Comparison of ENCODE assay signal across 11 cellular contexts in genomic region chr12:57816855-57817151, GRCh38. TPM values are rescaled to one million over a fixed set of nuclear protein-coding genes. Genes with fewer than 3 reads are reported as not detected.
DNase-seq lines count a peak whose midpoint lies in the region; ATAC-seq and TF ChIP-seq lines count a peak whose summit lies in the region.
"Had no signal": no experiment of that assay in that cellular context is flagged by ENCODE, and none has a peak within 500 bp of the region (broad histone marks: within the 10 kb centered on the region; RNA-seq: fewer than 3 reads in every experiment).

No MANE protein-coding gene starts in this region.

- intact Hi-C loops in psoas muscle (cut with DNase I) = no loop called here
- intact Hi-C loops in activated T-helper 2 cell treated with anti-CD3 and anti-CD28 coated beads, Interferon-gamma antibody, Interleukin-2, Interleukin-4, amounts not matched to agents 10 μg/mL and 5 μg/mL and 100 μg/mL, durations not matched to agents 14 hours and 24 hours and 36 hours (cut with micrococcal nuclease) = no loop called here

- 27 to 48% (median 29%) methylated on average over 5 of the region's 5 CpGs for WGBS in psoas muscle, 3 donors

- peak overlapping the region; percentile 54 for H3K27ac ChIP-seq in psoas muscle

- DNase-seq in EH (ENCODE audit: low read depth) (peak; percentile 28), SIG-M5 treated with dmso at 0.1 percent for 504 hours (lab: John Stamatoyannopoulos, UW; ENCODE audit: unreplicated experiment) (peak; percentile 88), fibroblast of the aortic adventitia (ENCODE audit: low read depth) (peak; percentile 39), psoas muscle (peak; percentile 40 to 69), NCI-H510A (lab: John Stamatoyannopoulos, UW) (no peak)
- no peak for DNase-seq in stimulated activated naive CD4-positive, alpha-beta T cell (lab: John Stamatoyannopoulos, UW)
- no peak for DNase-seq in activated T-helper 2 cell treated with anti-CD3 and anti-CD28 coated beads, Interferon-gamma antibody, Interleukin-2, Interleukin-4, amounts not matched to agents 10 μg/mL and 5 μg/mL and 100 μg/mL, durations not matched to agents 14 hours and 24 hours and 36 hours (ENCODE audit: low spot score)
- DNase-seq: activated CD4-positive, alpha-beta T cell treated with anti-CD3 and anti-CD28 coated beads, Interleukin-2, amount 10 ng/mL, durations not matched to agents 24 days and 14 days; activated naive CD4-positive, alpha-beta T cell treated with anti-CD3 and anti-CD28 coated beads, Interleukin-2, amount 50 U/mL, for 16 hours; nucleus accumbens had no signal

- peaks cover 17% of the 10 kb centered on the region for H3K36me3 Mint-ChIP-seq in activated T-helper 2 cell treated with anti-CD3 and anti-CD28 coated beads, Interferon-gamma antibody, Interleukin-2, Interleukin-4, amounts not matched to agents 10 μg/mL and 5 μg/mL and 100 μg/mL, durations not matched to agents 14 hours and 24 hours and 36 hours (ENCODE audit: low read depth)

- H3K4me3 ChIP-seq in fibroblast of the aortic adventitia (ENCODE audit: low read depth, low read length) = no peak overlapping the region
- H3K4me3 ChIP-seq in psoas muscle = no peak overlapping the region

- H3K36me3 ChIP-seq in psoas muscle (ENCODE audit: insufficient read depth in 1 of 2, low read depth in 1 of 2) = peaks cover 0 to 58% of the 10 kb centered on the region in 2 donors

- H3K4me1 ChIP-seq in psoas muscle = peaks cover 24% of the 10 kb centered on the region

- no peaks in the 10 kb centered on the region for H3K27me3 ChIP-seq in psoas muscle (ENCODE audit: insufficient read depth in 3 of 3, low read length in 2 of 3)

- H3K9me3 ChIP-seq in psoas muscle = no peaks in the 10 kb centered on the region

- no peak for TF ChIP-seq CTCF in fibroblast of the aortic adventitia (IDR thresholded peaks at IDR 0.05; ENCODE audit: insufficient read depth, low read length)
- TF ChIP-seq CTCF in psoas muscle (IDR thresholded peaks at IDR 0.05) = no peak

- H3K27me3 Mint-ChIP-seq in activated T-helper 2 cell treated with anti-CD3 and anti-CD28 coated beads, Interferon-gamma antibody, Interleukin-2, Interleukin-4, amounts not matched to agents 10 μg/mL and 5 μg/mL and 100 μg/mL, durations not matched to agents 14 hours and 24 hours and 36 hours (ENCODE audit: low read depth) = no peaks in the 10 kb centered on the region
- H3K27me3 Mint-ChIP-seq: activated CD4-positive, alpha-beta T cell treated with anti-CD3 and anti-CD28 coated beads, Interleukin-2, amount 10 ng/mL, durations not matched to agents 24 days and 14 days had no signal

- H3K27ac Mint-ChIP-seq in activated T-helper 2 cell treated with anti-CD3 and anti-CD28 coated beads, Interferon-gamma antibody, Interleukin-2, Interleukin-4, amounts not matched to agents 10 μg/mL and 5 μg/mL and 100 μg/mL, durations not matched to agents 14 hours and 24 hours and 36 hours = no peak overlapping the region
- H3K27ac Mint-ChIP-seq: activated CD4-positive, alpha-beta T cell treated with anti-CD3 and anti-CD28 coated beads, Interleukin-2, amount 10 ng/mL, durations not matched to agents 24 days and 14 days had no signal

- no peak overlapping the region for H3K4me3 Mint-ChIP-seq in activated T-helper 2 cell treated with anti-CD3 and anti-CD28 coated beads, Interferon-gamma antibody, Interleukin-2, Interleukin-4, amounts not matched to agents 10 μg/mL and 5 μg/mL and 100 μg/mL, durations not matched to agents 14 hours and 24 hours and 36 hours (ENCODE audit: low read depth)
- H3K4me3 Mint-ChIP-seq: activated CD4-positive, alpha-beta T cell treated with anti-CD3 and anti-CD28 coated beads, Interleukin-2, amount 10 ng/mL, durations not matched to agents 24 days and 14 days had no signal

- H3K9me3 Mint-ChIP-seq in activated T-helper 2 cell treated with anti-CD3 and anti-CD28 coated beads, Interferon-gamma antibody, Interleukin-2, Interleukin-4, amounts not matched to agents 10 μg/mL and 5 μg/mL and 100 μg/mL, durations not matched to agents 14 hours and 24 hours and 36 hours = no peaks in the 10 kb centered on the region
- H3K9me3 Mint-ChIP-seq: activated CD4-positive, alpha-beta T cell treated with anti-CD3 and anti-CD28 coated beads, Interleukin-2, amount 10 ng/mL, durations not matched to agents 24 days and 14 days had no signal

- H3K4me1 Mint-ChIP-seq in activated T-helper 2 cell treated with anti-CD3 and anti-CD28 coated beads, Interferon-gamma antibody, Interleukin-2, Interleukin-4, amounts not matched to agents 10 μg/mL and 5 μg/mL and 100 μg/mL, durations not matched to agents 14 hours and 24 hours and 36 hours (ENCODE audit: low read depth) = peaks cover 7% of the 10 kb centered on the region

- ATAC-seq in psoas muscle (peak in 3 of 4 donors; percentile 29 to 53 (median 48)), GM21447 (IDR thresholded peaks at IDR 0.05; ENCODE audit: unreplicated experiment) (no peak)

RNA-seq across cellular contexts. Expression of gene AVIL, which starts 1.7 kb away (rescaled TPM):
- 2.5 and 3.5 TPM in 2 replicates for total RNA-seq in fibroblast of the aortic adventitia (ENCODE audit: low replicate concordance)
- total RNA-seq in psoas muscle = 1 to 10 TPM; 1.9 to 7.5 (median 4.7) TPM
- 1 to 10 TPM in 2 of 3 donors, under 1 TPM in 1; 0.94 to 4.6 (median 1.8) TPM for polyA plus RNA-seq in psoas muscle
- 0.37 and 0.50 TPM in 2 replicates for total RNA-seq in activated T-helper 2 cell treated with anti-CD3 and anti-CD28 coated beads, Interferon-gamma antibody, Interleukin-2, Interleukin-4, amounts not matched to agents 10 μg/mL and 5 μg/mL and 100 μg/mL, durations not matched to agents 14 hours and 24 hours and 36 hours

RNA-seq across cellular contexts. Expression of gene CTDSP2, which starts 29.7 kb away (rescaled TPM):
- total RNA-seq in fibroblast of the aortic adventitia (ENCODE audit: low replicate concordance) (90.7 and 128 TPM in 2 replicates), psoas muscle (10 to 100 TPM; 71.3 to 91.8 (median 80.0) TPM)
- polyA plus RNA-seq in psoas muscle = 10 to 100 TPM; 13.9 to 64.7 (median 44.5) TPM
- total RNA-seq in activated T-helper 2 cell treated with anti-CD3 and anti-CD28 coated beads, Interferon-gamma antibody, Interleukin-2, Interleukin-4, amounts not matched to agents 10 μg/mL and 5 μg/mL and 100 μg/mL, durations not matched to agents 14 hours and 24 hours and 36 hours = 62.5 and 65.2 TPM in 2 replicates

RNA-seq across cellular contexts. Expression of gene TSFM, which starts 34.2 kb away (rescaled TPM):
- total RNA-seq in fibroblast of the aortic adventitia (ENCODE audit: low replicate concordance) = 16.2 and 19.9 TPM in 2 replicates
- 10 to 100 TPM; 31.5 to 52.8 (median 50.2) TPM for total RNA-seq in psoas muscle
- polyA plus RNA-seq in psoas muscle = 10 to 100 TPM; 39.5 to 74.3 (median 59.2) TPM
- total RNA-seq in activated T-helper 2 cell treated with anti-CD3 and anti-CD28 coated beads, Interferon-gamma antibody, Interleukin-2, Interleukin-4, amounts not matched to agents 10 μg/mL and 5 μg/mL and 100 μg/mL, durations not matched to agents 14 hours and 24 hours and 36 hours = 44.9 and 52.7 TPM in 2 replicates

RNA-seq across cellular contexts. Expression of gene EEF1AKMT3, which starts 44.4 kb away (rescaled TPM):
- 3.9 and 6.6 TPM in 2 replicates for total RNA-seq in fibroblast of the aortic adventitia (ENCODE audit: low replicate concordance)
- total RNA-seq in psoas muscle = 1 to 10 TPM in 3 of 4 donors, under 1 TPM in 1; 0.89 to 1.9 (median 1.4) TPM
- polyA plus RNA-seq in psoas muscle = 1 to 10 TPM in 1 of 3 donors, under 1 TPM in 2; 0.62 to 2.0 (median 0.66) TPM
- 5.1 and 5.8 TPM in 2 replicates for total RNA-seq in activated T-helper 2 cell treated with anti-CD3 and anti-CD28 coated beads, Interferon-gamma antibody, Interleukin-2, Interleukin-4, amounts not matched to agents 10 μg/mL and 5 μg/mL and 100 μg/mL, durations not matched to agents 14 hours and 24 hours and 36 hours

RNA-seq across cellular contexts. Expression of gene METTL1, which starts 44.9 kb away (rescaled TPM):
- total RNA-seq in fibroblast of the aortic adventitia (ENCODE audit: low replicate concordance) (9.7 and 10.5 TPM in 2 replicates), psoas muscle (10 to 100 TPM; 24.3 to 56.5 (median 30.4) TPM)
- polyA plus RNA-seq in psoas muscle = 10 to 100 TPM; 18.8 to 80.9 (median 19.0) TPM
- 61.2 and 64.5 TPM in 2 replicates for total RNA-seq in activated T-helper 2 cell treated with anti-CD3 and anti-CD28 coated beads, Interferon-gamma antibody, Interleukin-2, Interleukin-4, amounts not matched to agents 10 μg/mL and 5 μg/mL and 100 μg/mL, durations not matched to agents 14 hours and 24 hours and 36 hours

Comparison
In these comparisons a context has a peak if more than half of its experiments do, and no peak if none do; other contexts are left out.
1. DNase-seq: peak in EH (single experiment), SIG-M5 treated with dmso at 0.1 percent for 504 hours (single experiment), fibroblast of the aortic adventitia (single experiment) and psoas muscle (2 of 2); none in stimulated activated naive CD4-positive, alpha-beta T cell (0 of 6), NCI-H510A (single experiment) and activated T-helper 2 cell treated with anti-CD3 and anti-CD28 coated beads, Interferon-gamma antibody, Interleukin-2, Interleukin-4, amounts not matched to agents 10 μg/mL and 5 μg/mL and 100 μg/mL, durations not matched to agents 14 hours and 24 hours and 36 hours (single experiment).